In genomic region chr19:18293642-18294466, GRCh38 we compare ENCODE assay signal across 9 cellular contexts. TPM values are rescaled to one million over a fixed set of nuclear protein-coding genes. Genes with fewer than 3 reads are reported as not detected.
DNase-seq lines count a peak whose midpoint lies in the region; ATAC-seq, FAIRE-seq and TF ChIP-seq lines count a peak whose summit lies in the region.
"Had no signal": no experiment of that assay in that cellular context is flagged by ENCODE, and none has a peak within 500 bp of the region (broad histone marks: within the 10 kb centered on the region; RNA-seq: fewer than 3 reads in every experiment).

No MANE protein-coding gene starts in this region.

- H2AFZ ChIP-seq in HepG2 (ENCODE audit: low read length) = no peak overlapping the region

- TF ChIP-seq CTCF in HepG2 (CRISPR knock-in tag; IDR thresholded peaks at IDR 0.05) = no peak

- FAIRE-seq in HepG2 (lab: Jason Lieb, UNC) (no peak), GM12891 (lab: Jason Lieb, UNC) (no peak)

- no peaks in the 10 kb centered on the region for H3K27me3 ChIP-seq in HepG2 (ENCODE audit: control insufficient read depth in 1 of 2, insufficient read depth in 2 of 2, low read length in 2 of 2)

- H3K79me2 ChIP-seq in HepG2 (ENCODE audit: insufficient read depth, low read length) = no peaks in the 10 kb centered on the region

- TF ChIP-seq POLR2A in HepG2 (IDR thresholded peaks at IDR 0.05; ENCODE audit: insufficient read depth in 1 of 2, low read depth in 2 of 2, low read length in 2 of 2) (no peak), GM12891 (IDR thresholded peaks at IDR 0.05; ENCODE audit: low read depth, low read length) (no peak)

- H3K4me1 ChIP-seq in HepG2 (ENCODE audit: insufficient read depth, low read length) = peaks cover 71% of the 10 kb centered on the region

- H3K36me3 Mint-ChIP-seq in T-helper 1 cell treated with Interleukin-12 subunit alpha and Interleukin-12 subunit beta and Interleukin-4 antibody, amounts not matched to agents 30 μg/mL and 1 μg/mL, for 36 hours (ENCODE audit: low read depth) = peaks cover 11% of the 10 kb centered on the region
- H3K36me3 Mint-ChIP-seq in activated naive CD8-positive, alpha-beta T cell treated with anti-CD3 and anti-CD28 coated beads for 36 hours = peaks cover 21% of the 10 kb centered on the region

- ATAC-seq in HepG2 = no peak

- no peak for TF ChIP-seq RAD21 in HepG2 (CRISPR knock-in tag; IDR thresholded peaks at IDR 0.05)

- WGBS in HepG2 (ENCODE audit: low lambda C conversion rate) = 30% methylated on average over 17 of the region's 18 CpGs

- H4K20me1 ChIP-seq in HepG2 (ENCODE audit: insufficient read depth, low read length) = no peaks in the 10 kb centered on the region

- in situ Hi-C loops in HepG2 (cut with HindIII; ENCODE audit: extremely low pct_ligation_motif_present, low pct_unique_long_range_greater_than_20kb) = no loop called here

- POLR2A ChIA-PET in HepG2 (lab: Yijun Ruan, JAX) = interaction anchor here (0.6 to 3.1 kb wide), 4 partner anchors 9 to 35 kb away, joined by 3 to 51 read pairs (median 27); partner anchors contain the start of gene JUND

- H3K36me3 ChIP-seq in HepG2 (replicated peaks in 1 of 2; ENCODE audit: control insufficient read depth in 1 of 2, insufficient read depth in 2 of 2, low read length in 2 of 2) = no peaks in the 10 kb centered on the region

- H3K9me3 Mint-ChIP-seq in T-helper 1 cell treated with Interleukin-12 subunit alpha and Interleukin-12 subunit beta and Interleukin-4 antibody, amounts not matched to agents 30 μg/mL and 1 μg/mL, for 36 hours = peaks cover 4% of the 10 kb centered on the region
- H3K9me3 Mint-ChIP-seq in activated naive CD8-positive, alpha-beta T cell treated with anti-CD3 and anti-CD28 coated beads for 36 hours = peaks cover 2% of the 10 kb centered on the region

- peaks cover 48% of the 10 kb centered on the region for H3K4me1 Mint-ChIP-seq in T-helper 1 cell treated with Interleukin-12 subunit alpha and Interleukin-12 subunit beta and Interleukin-4 antibody, amounts not matched to agents 30 μg/mL and 1 μg/mL, for 36 hours (ENCODE audit: low read depth)
- H3K4me1 Mint-ChIP-seq in activated naive CD8-positive, alpha-beta T cell treated with anti-CD3 and anti-CD28 coated beads for 36 hours = peaks cover 51% of the 10 kb centered on the region

- no peaks in the 10 kb centered on the region for H3K27me3 Mint-ChIP-seq in T-helper 1 cell treated with Interleukin-12 subunit alpha and Interleukin-12 subunit beta and Interleukin-4 antibody, amounts not matched to agents 30 μg/mL and 1 μg/mL, for 36 hours (ENCODE audit: low read depth)
- H3K27me3 Mint-ChIP-seq in activated naive CD8-positive, alpha-beta T cell treated with anti-CD3 and anti-CD28 coated beads for 36 hours = no peaks in the 10 kb centered on the region

- BruUV-seq in HepG2 (replicated peaks; lab: Mats Ljungman, UMichigan) = no TSS peak

- DNase-seq in T-helper 1 cell = no peak
- DNase-seq in activated naive CD8-positive, alpha-beta T cell treated with anti-CD3 and anti-CD28 coated beads for 36 hours = no peak
- DNase-seq in HepG2 (ENCODE audit: low spot score) = no peak
- no peak for DNase-seq in NCI-H226
- no peak for DNase-seq in NCI-H1092 (lab: John Stamatoyannopoulos, UW)
- no peak for DNase-seq in GM12891 (ENCODE audit: insufficient read length, low spot score)
- DNase-seq: NCI-H2081 treated with DMSO at 0.1 percent for 48 hours had no signal

- TF ChIP-seq EP300 in HepG2 (IDR thresholded peaks at IDR 0.05; ENCODE audit: low read depth in 2 of 2, low read length in 2 of 2) (no peak), HepG2 (CRISPR knock-in tag; IDR thresholded peaks at IDR 0.05; ENCODE audit: borderline replicate concordance) (no peak)

- H3K4me3 ChIP-seq in HepG2 (replicated peaks in 1 of 3; ENCODE audit: insufficient read depth in 1 of 3, low read depth in 2 of 3, low read length in 3 of 3) = peak overlapping the region in 2 of 3 experiments; percentile 63 to 79; a peak in 4 of 6 replicates

- intact Hi-C loops in HepG2 (cut with micrococcal nuclease; ENCODE audit: unreplicated experiment) = no loop called here

- H3K4me3 Mint-ChIP-seq in T-helper 1 cell treated with Interleukin-12 subunit alpha and Interleukin-12 subunit beta and Interleukin-4 antibody, amounts not matched to agents 30 μg/mL and 1 μg/mL, for 36 hours = peak overlapping the region; percentile 98
- peak overlapping the region; percentile 85 for H3K4me3 Mint-ChIP-seq in activated naive CD8-positive, alpha-beta T cell treated with anti-CD3 and anti-CD28 coated beads for 36 hours

- CTCF ChIA-PET in HepG2 (lab: Yijun Ruan, JAX; ENCODE audit: low intra/inter-chr PET ratio, low total read pairs) = no interaction called here

- H3K27ac Mint-ChIP-seq in T-helper 1 cell treated with Interleukin-12 subunit alpha and Interleukin-12 subunit beta and Interleukin-4 antibody, amounts not matched to agents 30 μg/mL and 1 μg/mL, for 36 hours = peak overlapping the region; percentile 100
- peak overlapping the region; percentile 95 for H3K27ac Mint-ChIP-seq in activated naive CD8-positive, alpha-beta T cell treated with anti-CD3 and anti-CD28 coated beads for 36 hours

- H3K27ac ChIP-seq in HepG2 (ENCODE audit: extremely low read length, insufficient read depth, low read length) = no peak overlapping the region
- peak overlapping the region; percentile 98 for H3K27ac ChIP-seq in temporal lobe (ENCODE audit: low read depth, low read length)

- H3K4me2 ChIP-seq in HepG2 (ENCODE audit: low read depth, low read length) = peak overlapping the region; percentile 97

- no peaks in the 10 kb centered on the region for H3K9me3 ChIP-seq in HepG2 (ENCODE audit: low read length)

- peak overlapping the region; percentile 55; the same call in 1 of the 2 replicates for H3K9ac ChIP-seq in HepG2 (ENCODE audit: insufficient read depth, low read depth, low read length)

RNA-seq across cellular contexts. Expression of gene JUND, which starts 12.4 kb away (rescaled TPM):
- total RNA-seq in activated naive CD8-positive, alpha-beta T cell treated with anti-CD3 and anti-CD28 coated beads for 36 hours = 100 to 1,000 TPM; 379 to 398 TPM
- total RNA-seq in HepG2 (2016; rRNA removed; fragmentation: Illumina TruSeq; extraction: Trizol) (31.8 and 41.2 TPM in 2 replicates), temporal lobe (46.0 TPM)
- 36.4 and 41.0 TPM in 2 replicates for total RNA-seq in HepG2 (2016; cell fraction: cytosol; rRNA removed; fragmentation: Illumina TruSeq; extraction: Trizol; ENCODE audit: low read depth)
- total RNA-seq in HepG2 (2016; cell fraction: insoluble cytoplasmic fraction; rRNA removed; fragmentation: Illumina TruSeq; extraction: Trizol) = 30.0 and 40.6 TPM in 2 replicates
- 68.5 and 98.0 TPM in 2 replicates for total RNA-seq in HepG2 (2016; cell fraction: membrane; rRNA removed; fragmentation: Illumina TruSeq; extraction: Trizol)
- total RNA-seq in HepG2 (2016; cell fraction: nucleus; rRNA removed; fragmentation: Illumina TruSeq; extraction: Trizol) = 23.4 and 45.2 TPM in 2 replicates
- polyA plus RNA-seq in HepG2 (2011; rRNA removed) = 59.8 and 124 TPM in 2 replicates
- 93.9 and 178 TPM in 2 replicates for polyA plus RNA-seq in HepG2 (2011; cell fraction: cytosol; rRNA removed)
- 129 and 136 TPM in 2 replicates for polyA plus RNA-seq in HepG2 (2011; cell fraction: nucleus; rRNA removed)
- polyA plus RNA-seq in HepG2 (2012) = 44.0 and 66.6 TPM in 2 replicates
- 85.1 and 91.8 TPM in 2 replicates for polyA plus RNA-seq in HepG2 (2016; cell fraction: cytosol; fragmentation: Illumina TruSeq; extraction: Trizol; ENCODE audit: low read depth)
- polyA plus RNA-seq in HepG2 (2016; cell fraction: insoluble cytoplasmic fraction; fragmentation: Illumina TruSeq; extraction: Trizol; ENCODE audit: low read depth) = 74.4 and 76.0 TPM in 2 replicates
- polyA plus RNA-seq in HepG2 (2016; cell fraction: membrane; fragmentation: Illumina TruSeq; extraction: Trizol; ENCODE audit: low read depth) = 131 and 149 TPM in 2 replicates
- polyA plus RNA-seq in HepG2 (2016; cell fraction: nucleus; fragmentation: Illumina TruSeq; extraction: Trizol; ENCODE audit: insufficient read depth, low read depth) = 77.1 and 84.7 TPM in 2 replicates
- polyA minus RNA-seq in HepG2 (2011; rRNA and poly(A)+ RNA removed; ENCODE audit: low replicate concordance) = 49.7 and 194 TPM in 2 replicates
- polyA minus RNA-seq in HepG2 (2011; cell fraction: cytosol; rRNA and poly(A)+ RNA removed) = 164 and 168 TPM in 2 replicates
- 60.5 and 91.9 TPM in 2 replicates for polyA minus RNA-seq in HepG2 (2011; cell fraction: nucleus; rRNA and poly(A)+ RNA removed)
- polyA plus RNA-seq in GM12891 (2012; ENCODE audit: low read depth, missing spikeins) = 50.9 TPM

RNA-seq across cellular contexts. Expression of gene IQCN, which starts 19.6 kb away (rescaled TPM):
- total RNA-seq in activated naive CD8-positive, alpha-beta T cell treated with anti-CD3 and anti-CD28 coated beads for 36 hours = under 1 TPM; 0.29 to 0.32 TPM
- total RNA-seq in HepG2 (2016; rRNA removed; fragmentation: Illumina TruSeq; extraction: Trizol) (0.04 and 0.07 TPM in 2 replicates), temporal lobe (0.49 TPM)
- total RNA-seq in HepG2 (2016; cell fraction: cytosol; rRNA removed; fragmentation: Illumina TruSeq; extraction: Trizol; ENCODE audit: low read depth) = not detected in 2 replicates
- 0.04 TPM in 1 of 2 replicates, not detected in the other for total RNA-seq in HepG2 (2016; cell fraction: insoluble cytoplasmic fraction; rRNA removed; fragmentation: Illumina TruSeq; extraction: Trizol)
- total RNA-seq in HepG2 (2016; cell fraction: membrane; rRNA removed; fragmentation: Illumina TruSeq; extraction: Trizol) = not detected in 2 replicates
- 0.13 TPM in 1 of 2 replicates, not detected in the other for total RNA-seq in HepG2 (2016; cell fraction: nucleus; rRNA removed; fragmentation: Illumina TruSeq; extraction: Trizol)
- polyA plus RNA-seq in HepG2 (2011; rRNA removed) = 0.14 and 0.18 TPM in 2 replicates
- polyA plus RNA-seq in HepG2 (2011; cell fraction: cytosol; rRNA removed) = 0.03 and 0.04 TPM in 2 replicates
- polyA plus RNA-seq in HepG2 (2011; cell fraction: nucleus; rRNA removed) = 1.3 and 1.5 TPM in 2 replicates
- polyA plus RNA-seq in HepG2 (2012) = 0.13 TPM in 2 replicates
- not detected in 2 replicates for polyA plus RNA-seq in HepG2 (2016; cell fraction: cytosol; fragmentation: Illumina TruSeq; extraction: Trizol; ENCODE audit: low read depth)
- not detected in 2 replicates for polyA plus RNA-seq in HepG2 (2016; cell fraction: insoluble cytoplasmic fraction; fragmentation: Illumina TruSeq; extraction: Trizol; ENCODE audit: low read depth)
- polyA plus RNA-seq in HepG2 (2016; cell fraction: membrane; fragmentation: Illumina TruSeq; extraction: Trizol; ENCODE audit: low read depth) = not detected in 2 replicates
- polyA plus RNA-seq in HepG2 (2016; cell fraction: nucleus; fragmentation: Illumina TruSeq; extraction: Trizol; ENCODE audit: insufficient read depth, low read depth) = 0.25 and 0.49 TPM in 2 replicates
- 0.26 and 0.91 TPM in 2 replicates for polyA minus RNA-seq in HepG2 (2011; rRNA and poly(A)+ RNA removed; ENCODE audit: low replicate concordance)
- polyA minus RNA-seq in HepG2 (2011; cell fraction: cytosol; rRNA and poly(A)+ RNA removed) = 0.53 TPM in 1 of 2 replicates, not detected in the other
- polyA minus RNA-seq in HepG2 (2011; cell fraction: nucleus; rRNA and poly(A)+ RNA removed) = 0.52 and 0.62 TPM in 2 replicates
- 0.85 TPM for polyA plus RNA-seq in GM12891 (2012; ENCODE audit: low read depth, missing spikeins)

RNA-seq across cellular contexts. Expression of gene LSM4, which starts 29.0 kb away (rescaled TPM):
- total RNA-seq in activated naive CD8-positive, alpha-beta T cell treated with anti-CD3 and anti-CD28 coated beads for 36 hours = 100 to 1,000 TPM; 419 to 435 TPM
- total RNA-seq in HepG2 (2016; rRNA removed; fragmentation: Illumina TruSeq; extraction: Trizol) = 166 and 188 TPM in 2 replicates
- 129 and 159 TPM in 2 replicates for total RNA-seq in HepG2 (2016; cell fraction: cytosol; rRNA removed; fragmentation: Illumina TruSeq; extraction: Trizol; ENCODE audit: low read depth)
- total RNA-seq in HepG2 (2016; cell fraction: insoluble cytoplasmic fraction; rRNA removed; fragmentation: Illumina TruSeq; extraction: Trizol) = 185 and 208 TPM in 2 replicates
- total RNA-seq in HepG2 (2016; cell fraction: membrane; rRNA removed; fragmentation: Illumina TruSeq; extraction: Trizol) = 248 and 299 TPM in 2 replicates
- 62.8 and 69.8 TPM in 2 replicates for total RNA-seq in HepG2 (2016; cell fraction: nucleus; rRNA removed; fragmentation: Illumina TruSeq; extraction: Trizol)
- polyA plus RNA-seq in HepG2 (2011; rRNA removed) = 65.8 and 66.8 TPM in 2 replicates
- 97.1 and 133 TPM in 2 replicates for polyA plus RNA-seq in HepG2 (2011; cell fraction: cytosol; rRNA removed)
- polyA plus RNA-seq in HepG2 (2011; cell fraction: nucleus; rRNA removed) = 51.8 and 54.0 TPM in 2 replicates
- polyA plus RNA-seq in HepG2 (2012) = 62.7 and 78.9 TPM in 2 replicates
- 166 and 238 TPM in 2 replicates for polyA plus RNA-seq in HepG2 (2016; cell fraction: cytosol; fragmentation: Illumina TruSeq; extraction: Trizol; ENCODE audit: low read depth)
- 205 and 220 TPM in 2 replicates for polyA plus RNA-seq in HepG2 (2016; cell fraction: insoluble cytoplasmic fraction; fragmentation: Illumina TruSeq; extraction: Trizol; ENCODE audit: low read depth)
- 217 and 267 TPM in 2 replicates for polyA plus RNA-seq in HepG2 (2016; cell fraction: membrane; fragmentation: Illumina TruSeq; extraction: Trizol; ENCODE audit: low read depth)
- polyA plus RNA-seq in HepG2 (2016; cell fraction: nucleus; fragmentation: Illumina TruSeq; extraction: Trizol; ENCODE audit: insufficient read depth, low read depth) = 105 and 120 TPM in 2 replicates
- polyA minus RNA-seq in HepG2 (2011; rRNA and poly(A)+ RNA removed; ENCODE audit: low replicate concordance) = 40.8 and 88.8 TPM in 2 replicates
- polyA minus RNA-seq in HepG2 (2011; cell fraction: cytosol; rRNA and poly(A)+ RNA removed) = 24.9 and 32.6 TPM in 2 replicates
- 13.4 and 14.2 TPM in 2 replicates for polyA minus RNA-seq in HepG2 (2011; cell fraction: nucleus; rRNA and poly(A)+ RNA removed)
- total RNA-seq in temporal lobe = 58.0 TPM
- 202 TPM for polyA plus RNA-seq in GM12891 (2012; ENCODE audit: low read depth, missing spikeins)

RNA-seq across cellular contexts. Expression of gene PGPEP1, which starts 46.5 kb away (rescaled TPM):
- total RNA-seq in activated naive CD8-positive, alpha-beta T cell treated with anti-CD3 and anti-CD28 coated beads for 36 hours = 10 to 100 TPM; 15.7 to 17.8 TPM
- 56.6 and 57.7 TPM in 2 replicates for total RNA-seq in HepG2 (2016; rRNA removed; fragmentation: Illumina TruSeq; extraction: Trizol)
- total RNA-seq in HepG2 (2016; cell fraction: cytosol; rRNA removed; fragmentation: Illumina TruSeq; extraction: Trizol; ENCODE audit: low read depth) = 13.1 and 14.4 TPM in 2 replicates
- total RNA-seq in HepG2 (2016; cell fraction: insoluble cytoplasmic fraction; rRNA removed; fragmentation: Illumina TruSeq; extraction: Trizol) = 51.1 and 64.9 TPM in 2 replicates
- 36.0 and 36.7 TPM in 2 replicates for total RNA-seq in HepG2 (2016; cell fraction: membrane; rRNA removed; fragmentation: Illumina TruSeq; extraction: Trizol)
- total RNA-seq in HepG2 (2016; cell fraction: nucleus; rRNA removed; fragmentation: Illumina TruSeq; extraction: Trizol) = 30.3 and 33.5 TPM in 2 replicates
- 53.1 and 64.3 TPM in 2 replicates for polyA plus RNA-seq in HepG2 (2011; rRNA removed)
- polyA plus RNA-seq in HepG2 (2011; cell fraction: cytosol; rRNA removed) = 37.2 and 38.6 TPM in 2 replicates
- polyA plus RNA-seq in HepG2 (2011; cell fraction: nucleus; rRNA removed) = 97.0 and 102 TPM in 2 replicates
- 26.8 and 28.6 TPM in 2 replicates for polyA plus RNA-seq in HepG2 (2012)
- polyA plus RNA-seq in HepG2 (2016; cell fraction: cytosol; fragmentation: Illumina TruSeq; extraction: Trizol; ENCODE audit: low read depth) = 15.6 and 16.2 TPM in 2 replicates
- polyA plus RNA-seq in HepG2 (2016; cell fraction: insoluble cytoplasmic fraction; fragmentation: Illumina TruSeq; extraction: Trizol; ENCODE audit: low read depth) = 40.6 and 44.1 TPM in 2 replicates
- 22.8 and 23.5 TPM in 2 replicates for polyA plus RNA-seq in HepG2 (2016; cell fraction: membrane; fragmentation: Illumina TruSeq; extraction: Trizol; ENCODE audit: low read depth)
- 51.1 and 66.5 TPM in 2 replicates for polyA plus RNA-seq in HepG2 (2016; cell fraction: nucleus; fragmentation: Illumina TruSeq; extraction: Trizol; ENCODE audit: insufficient read depth, low read depth)
- polyA minus RNA-seq in HepG2 (2011; rRNA and poly(A)+ RNA removed; ENCODE audit: low replicate concordance) = 22.4 and 187 TPM in 2 replicates
- polyA minus RNA-seq in HepG2 (2011; cell fraction: cytosol; rRNA and poly(A)+ RNA removed) = 44.1 and 52.6 TPM in 2 replicates
- 46.4 and 57.7 TPM in 2 replicates for polyA minus RNA-seq in HepG2 (2011; cell fraction: nucleus; rRNA and poly(A)+ RNA removed)
- total RNA-seq in temporal lobe = 15.5 TPM
- polyA plus RNA-seq in GM12891 (2012; ENCODE audit: low read depth, missing spikeins) = 22.1 TPM
